Comparison of ENCODE assay signal across 9 cellular contexts in genomic region chr14:85273952-85274351, GRCh38.
"Had no signal": no experiment of that assay in that cellular context is flagged by ENCODE, and none has a peak within 500 bp of the region (broad histone marks: within the 10 kb centered on the region; RNA-seq: fewer than 3 reads in every experiment).

No MANE protein-coding gene starts in this region.

- ATAC-seq: GM23338, HCT116 had no signal

- H3K36me3 ChIP-seq: HAP-1 had no signal

- DNase-seq: GOT3, H7, H9, HCEC 1CT, HFFc6 had no signal

- H3K27ac ChIP-seq: GM23248 had no signal

- H3K4me3 ChIP-seq: GM23338, HAP-1 had no signal

- H3K9me3 ChIP-seq: HAP-1 had no signal

- H3K4me2 ChIP-seq: GM23338 had no signal

- H2AFZ ChIP-seq: GM23338 had no signal
